In genomic region chr9:88065609-88066008, GRCh38 we compare ENCODE assay signal across 33 cellular contexts.
"Had no signal": no experiment of that assay in that cellular context is flagged by ENCODE, and none has a peak within 500 bp of the region (broad histone marks: within the 10 kb centered on the region; RNA-seq: fewer than 3 reads in every experiment).

No MANE protein-coding gene starts in this region.

- H3K4me3 ChIP-seq: adrenal gland, ascending aorta, coronary artery, dorsolateral prefrontal cortex, gastroesophageal sphincter, left ventricle myocardium inferior, sigmoid colon, smooth muscle cell, thyroid gland, upper lobe of right lung had no signal

- H3K9me3 ChIP-seq: adrenal gland, ascending aorta, gastroesophageal sphincter, left ventricle myocardium inferior, sigmoid colon, thyroid gland, upper lobe of right lung had no signal

- H3K4me1 ChIP-seq: adrenal gland, ascending aorta, gastroesophageal sphincter, left ventricle myocardium inferior, sigmoid colon, thyroid gland, upper lobe of right lung had no signal

- H3K36me3 ChIP-seq: adrenal gland, ascending aorta, brain microvascular endothelial cell, gastroesophageal sphincter, left ventricle myocardium inferior, sigmoid colon, thyroid gland, upper lobe of right lung had no signal

- DNase-seq: activated CD4-positive, alpha-beta T cell treated with anti-CD3 and anti-CD28 coated beads for 48 hours; activated CD4-positive, alpha-beta T cell treated with anti-CD3 and anti-CD28 coated beads, Interleukin-2, amount 50 U/mL, for 48 hours; activated CD8-positive, alpha-beta memory T cell treated with anti-CD3 and anti-CD28 coated beads, Interleukin-2, amount 50 U/mL, for 4 hours; activated effector memory CD4-positive, alpha-beta T cell treated with anti-CD3 and anti-CD28 coated beads, Interleukin-2, amount 50 U/mL, for 16 hours; activated naive CD4-positive, alpha-beta T cell treated with anti-CD3 and anti-CD28 coated beads for 36 hours; activated naive CD8-positive, alpha-beta T cell treated with anti-CD3 and anti-CD28 coated beads for 36 hours; activated T-cell treated with anti-CD3 and anti-CD28 coated beads, Interleukin-2, amount 50 U/mL, for 1 hour; adrenal gland; brain microvascular endothelial cell; dorsolateral prefrontal cortex; effector memory CD4-positive, alpha-beta T cell; head of caudate nucleus; hypothalamus; immature natural killer cell; left ventricle myocardium inferior; mammary epithelial cell; naive thymus-derived CD8-positive, alpha-beta T cell; retina; sigmoid colon; stimulated activated CD4-positive, alpha-beta T cell treated with anti-CD3 and anti-CD28 coated beads, Interleukin-1b, Interleukin-23, amount 100 ng/mL, for 48 hours; stimulated activated CD4-positive, alpha-beta T cell treated with anti-CD3 and anti-CD28 coated beads, Interleukin-4, amount 100 ng/mL, for 4 hours; stimulated activated CD8-positive, alpha-beta memory T cell treated with anti-CD3 and anti-CD28 coated beads, Interleukin-4, amount 100 ng/mL, for 48 hours; stimulated activated naive CD8-positive, alpha-beta T cell treated with anti-CD3 and anti-CD28 coated beads, Interleukin-15, amount 100 ng/mL, for 72 hours; T-helper 1 cell; thyroid gland; upper lobe of right lung had no signal

- FAIRE-seq: endothelial cell of umbilical vein had no signal

- H3K4me2 ChIP-seq: smooth muscle cell had no signal

- ATAC-seq: activated CD4-positive, CD25-positive, alpha-beta regulatory T cell treated with anti-CD3 and anti-CD28 coated beads, Interleukin-2, amount 50 U/mL, for 24 hours; gastroesophageal sphincter; naive thymus-derived CD8-positive, alpha-beta T cell; stimulated activated memory B cell treated with anti-CD40 and anti-IgM and Interleukin-4, amounts not matched to agents 10 μg/mL and 1 μg/mL and 100 μg/mL, for 72 hours; stimulated activated naive CD8-positive, alpha-beta T cell treated with anti-CD3 and anti-CD28 coated beads, Interleukin-15, amount 100 ng/mL, for 72 hours; upper lobe of right lung had no signal

- H3K27ac ChIP-seq: adrenal gland, ascending aorta, brain microvascular endothelial cell, coronary artery, dorsolateral prefrontal cortex, gastroesophageal sphincter, left ventricle myocardium inferior, sigmoid colon, thyroid gland, upper lobe of right lung had no signal

- H3K27me3 ChIP-seq: adrenal gland, ascending aorta, brain microvascular endothelial cell, dorsolateral prefrontal cortex, gastroesophageal sphincter, sigmoid colon, thyroid gland had no signal
